In the genomic region with DNA sequence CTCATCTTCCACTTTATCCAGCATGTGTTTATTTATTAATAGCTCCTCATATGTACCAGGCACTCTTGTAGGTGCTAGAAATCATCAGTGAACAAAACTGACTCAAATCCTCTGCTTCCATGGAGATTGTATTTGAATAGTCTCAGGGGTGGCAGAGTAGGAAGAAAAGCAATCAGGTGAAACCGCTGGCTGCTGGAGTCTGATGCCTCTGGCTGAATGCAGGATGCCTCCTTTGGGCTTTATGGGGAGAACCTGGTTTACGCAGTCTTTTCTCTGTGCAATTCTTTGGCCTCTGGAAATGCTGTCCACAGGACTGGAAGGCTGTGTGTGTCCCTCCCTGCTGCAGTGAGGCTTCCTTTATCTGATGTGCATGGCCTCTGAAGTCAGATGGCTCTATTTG, we compare ENCODE assay signal across 17 cellular contexts.
"Had no signal": no experiment of that assay in that cellular context is flagged by ENCODE, and none has a peak within 500 bp of the region (broad histone marks: within the 10 kb centered on the region; RNA-seq: fewer than 3 reads in every experiment).

No MANE protein-coding gene starts in this region.

- H3K36me3 ChIP-seq: esophagus muscularis mucosa, gastrocnemius medialis, spleen, tibial nerve had no signal

- H3K4me1 ChIP-seq: esophagus muscularis mucosa had no signal

- H3K4me3 ChIP-seq: esophagus muscularis mucosa, gastrocnemius medialis, spleen, testis, tibial nerve had no signal

- H3K27ac ChIP-seq: epithelial cell of prostate, esophagus muscularis mucosa, gastrocnemius medialis, testis, tibial nerve had no signal

- H3K27me3 ChIP-seq: gastrocnemius medialis, testis, tibial nerve had no signal

- H3K9me3 ChIP-seq: esophagus muscularis mucosa, gastrocnemius medialis, spleen, testis, tibial nerve had no signal

- DNase-seq: effector memory CD8-positive, alpha-beta T cell; gastrocnemius medialis; glutamatergic neuron; immature natural killer cell; left colon; mesendoderm; naive B cell; spleen; stimulated activated CD4-positive, alpha-beta T cell treated with anti-CD3 and anti-CD28 coated beads, Interleukin-15, amount 100 ng/mL, for 24 hours; stimulated activated CD4-positive, alpha-beta T cell treated with anti-CD3 and anti-CD28 coated beads, Interleukin-1b, Interleukin-23, amount 100 ng/mL, for 48 hours; stimulated activated CD4-positive, alpha-beta T cell treated with anti-CD3 and anti-CD28 coated beads, Interleukin-4, amount 100 ng/mL, for 4 hours; stimulated activated naive B cell treated with anti-CD40 and anti-IgM and Interleukin-4, amounts not matched to agents 10 μg/mL and 1 μg/mL and 100 μg/mL, for 72 hours; stimulated activated naive CD8-positive, alpha-beta T cell treated with anti-CD3 and anti-CD28 coated beads, Interleukin-15, amount 100 ng/mL, for 72 hours; testis had no signal
